21 cellular contexts compared by ENCODE assay signal in genomic region chrX:43716696-43717095, GRCh38.
"Had no signal": no experiment of that assay in that cellular context is flagged by ENCODE, and none has a peak within 500 bp of the region (broad histone marks: within the 10 kb centered on the region; RNA-seq: fewer than 3 reads in every experiment).

No MANE protein-coding gene starts in this region.

- H3K4me1 Mint-ChIP-seq: naive thymus-derived CD8-positive, alpha-beta T cell; stimulated activated memory B cell treated with anti-CD40 and anti-IgM and Interleukin-4, amounts not matched to agents 10 μg/mL and 1 μg/mL and 100 μg/mL, for 72 hours had no signal

- H3K27ac Mint-ChIP-seq: naive thymus-derived CD8-positive, alpha-beta T cell; stimulated activated memory B cell treated with anti-CD40 and anti-IgM and Interleukin-4, amounts not matched to agents 10 μg/mL and 1 μg/mL and 100 μg/mL, for 72 hours; stimulated activated naive CD8-positive, alpha-beta T cell treated with anti-CD3 and anti-CD28 coated beads, Interleukin-15, Interleukin-2, amounts not matched to agents 100 ng/mL and 50 ng/mL, for 24 hours had no signal

- FAIRE-seq: endometrium had no signal

- H3K9me3 ChIP-seq: esophagus squamous epithelium, mucosa of descending colon, neutrophil, thoracic aorta, transverse colon had no signal

- H3K79me2 ChIP-seq: hepatocyte had no signal

- H3K36me3 ChIP-seq: neutrophil, spleen, thoracic aorta, transverse colon had no signal

- H3K27ac ChIP-seq: esophagus squamous epithelium, hepatocyte, neutrophil, spleen, thoracic aorta, transverse colon had no signal

- H3K4me3 ChIP-seq: esophagus squamous epithelium, hepatocyte, mucosa of descending colon, spleen, thoracic aorta, transverse colon had no signal

- H2AFZ ChIP-seq: hepatocyte had no signal

- H3K9me3 Mint-ChIP-seq: stimulated activated memory B cell treated with anti-CD40 and anti-IgM and Interleukin-4, amounts not matched to agents 10 μg/mL and 1 μg/mL and 100 μg/mL, for 72 hours; stimulated activated naive CD8-positive, alpha-beta T cell treated with anti-CD3 and anti-CD28 coated beads, Interleukin-15, Interleukin-2, amounts not matched to agents 100 ng/mL and 50 ng/mL, for 24 hours had no signal

- DNase-seq: effector memory CD4-positive, alpha-beta T cell; esophagus squamous epithelium; foreskin fibroblast; head of caudate nucleus; kidney glomerular epithelial cell; mucosa of descending colon; naive thymus-derived CD8-positive, alpha-beta T cell; posterior cingulate gyrus; spleen; stimulated activated CD4-positive, alpha-beta T cell treated with anti-CD3 and anti-CD28 coated beads, Interleukin-15, amount 100 ng/mL, for 24 hours; stimulated activated CD4-positive, alpha-beta T cell treated with anti-CD3 and anti-CD28 coated beads, Interleukin-1b, Interleukin-23, amount 100 ng/mL, for 48 hours; stimulated activated CD4-positive, alpha-beta T cell treated with anti-CD3 and anti-CD28 coated beads, Interleukin-4, amount 100 ng/mL, for 24 hours; transverse colon had no signal

- H3K27me3 Mint-ChIP-seq: stimulated activated memory B cell treated with anti-CD40 and anti-IgM and Interleukin-4, amounts not matched to agents 10 μg/mL and 1 μg/mL and 100 μg/mL, for 72 hours; stimulated activated naive CD8-positive, alpha-beta T cell treated with anti-CD3 and anti-CD28 coated beads, Interleukin-15, Interleukin-2, amounts not matched to agents 100 ng/mL and 50 ng/mL, for 24 hours had no signal

- H3K4me3 Mint-ChIP-seq: naive thymus-derived CD8-positive, alpha-beta T cell; stimulated activated memory B cell treated with anti-CD40 and anti-IgM and Interleukin-4, amounts not matched to agents 10 μg/mL and 1 μg/mL and 100 μg/mL, for 72 hours; stimulated activated naive CD8-positive, alpha-beta T cell treated with anti-CD3 and anti-CD28 coated beads, Interleukin-15, Interleukin-2, amounts not matched to agents 100 ng/mL and 50 ng/mL, for 24 hours had no signal

- H3K4me2 ChIP-seq: hepatocyte had no signal

- H3K27me3 ChIP-seq: esophagus squamous epithelium, hepatocyte, neutrophil, transverse colon had no signal

- H3K36me3 Mint-ChIP-seq: naive thymus-derived CD8-positive, alpha-beta T cell; stimulated activated memory B cell treated with anti-CD40 and anti-IgM and Interleukin-4, amounts not matched to agents 10 μg/mL and 1 μg/mL and 100 μg/mL, for 72 hours had no signal

- H3K4me1 ChIP-seq: esophagus squamous epithelium, spleen, transverse colon had no signal

- ATAC-seq: left lobe of liver; mucosa of descending colon; naive thymus-derived CD8-positive, alpha-beta T cell; sciatic nerve; stimulated activated memory B cell treated with anti-CD40 and anti-IgM and Interleukin-4, amounts not matched to agents 10 μg/mL and 1 μg/mL and 100 μg/mL, for 72 hours had no signal
